21 cellular contexts compared by ENCODE assay signal in genomic region chr1:236128646-236129178, GRCh38. TPM values are rescaled to one million over a fixed set of nuclear protein-coding genes. Genes with fewer than 3 reads are reported as not detected.
DNase-seq lines count a peak whose midpoint lies in the region; ATAC-seq and TF ChIP-seq lines count a peak whose summit lies in the region.
"Had no signal": no experiment of that assay in that cellular context is flagged by ENCODE, and none has a peak within 500 bp of the region (broad histone marks: within the 10 kb centered on the region; RNA-seq: fewer than 3 reads in every experiment).

No MANE protein-coding gene starts in this region.

- no peaks in the 10 kb centered on the region for H4K20me1 ChIP-seq in neural progenitor cell (ENCODE audit: low read depth)

- H3K4me2 ChIP-seq in neural progenitor cell, result no peak overlapping the region

- peaks cover 14% of the 10 kb centered on the region for H3K4me1 Mint-ChIP-seq in neural progenitor cell
- H3K4me1 Mint-ChIP-seq: activated naive CD4-positive, alpha-beta T cell treated with anti-CD3 and anti-CD28 coated beads, Interleukin-2, amount 10 ng/mL, durations not matched to agents 7 days and 5 days; T-helper 17 cell had no signal

- CTCF ChIA-PET in HEK293T (lab: Yijun Ruan, JAX), result no interaction called here

- peak; percentile 34 for DNase-seq in Daoy (ENCODE audit: low read depth)
- peak; percentile 64 for DNase-seq in RPMI8226
- peak; percentile 54 for DNase-seq in epithelial cell of esophagus (ENCODE audit: low read depth)
- DNase-seq in neural progenitor cell (ENCODE audit: low spot score), result no peak
- DNase-seq in NCI-H2081 treated with DMSO at 0.1 percent for 48 hours (lab: John Stamatoyannopoulos, UW), result no peak
- no peak for DNase-seq in HEK293T (ENCODE audit: extremely low spot score)
- no peak for DNase-seq in effector memory CD4-positive, alpha-beta T cell
- DNase-seq: activated B cell treated with CpG ODN at 0.5 μM for 24 hours; activated CD8-positive, alpha-beta T cell treated with anti-CD3 and anti-CD28 coated beads for 36 hours; activated naive CD4-positive, alpha-beta T cell treated with anti-CD3 and anti-CD28 coated beads, Interleukin-2, amount 10 ng/mL, durations not matched to agents 7 days and 5 days; activated T-cell treated with anti-CD3 and anti-CD28 coated beads, Interleukin-2, amount 50 U/mL, for 24 hours; aorta; CD8-positive, alpha-beta T cell; DND-41; GOT3; NCI-H1417 treated with DMSO at 0.1 percent for 48 hours; SHP77; stimulated activated CD4-positive, alpha-beta T cell treated with anti-CD3 and anti-CD28 coated beads, Interleukin-15, amount 100 ng/mL, for 24 hours; T-helper 17 cell had no signal

- H3K27ac ChIP-seq in neural progenitor cell, result no peak overlapping the region
- H3K27ac ChIP-seq in effector memory CD4-positive, alpha-beta T cell (ENCODE audit: insufficient read depth, low read length, poor library complexity, severe bottlenecking), result no peak overlapping the region
- H3K27ac ChIP-seq: suprapubic skin had no signal

- TF ChIP-seq CTCF in epithelial cell of esophagus (IDR thresholded peaks at IDR 0.05; ENCODE audit: insufficient read depth, low read depth, low read length, missing control alignments) (no peak), neural progenitor cell (IDR thresholded peaks at IDR 0.05) (no peak)

- no peak overlapping the region for H3K27ac Mint-ChIP-seq in neural progenitor cell
- H3K27ac Mint-ChIP-seq: activated B cell treated with CpG ODN at 0.5 μM for 24 hours; activated CD8-positive, alpha-beta T cell treated with anti-CD3 and anti-CD28 coated beads for 36 hours; activated naive CD4-positive, alpha-beta T cell treated with anti-CD3 and anti-CD28 coated beads, Interleukin-2, amount 10 ng/mL, durations not matched to agents 7 days and 5 days; activated T-cell treated with anti-CD3 and anti-CD28 coated beads, Interleukin-2, amount 50 U/mL, for 24 hours; CD8-positive, alpha-beta T cell; T-helper 17 cell had no signal

- ATAC-seq in GM19455 (IDR thresholded peaks at IDR 0.05; ENCODE audit: unreplicated experiment), result no peak
- ATAC-seq: activated CD8-positive, alpha-beta T cell treated with anti-CD3 and anti-CD28 coated beads for 36 hours; CD8-positive, alpha-beta T cell; T-helper 17 cell had no signal

- peaks cover 4% of the 10 kb centered on the region for H3K9me3 Mint-ChIP-seq in neural progenitor cell
- H3K9me3 Mint-ChIP-seq: activated B cell treated with CpG ODN at 0.5 μM for 24 hours; activated CD8-positive, alpha-beta T cell treated with anti-CD3 and anti-CD28 coated beads for 36 hours; activated naive CD4-positive, alpha-beta T cell treated with anti-CD3 and anti-CD28 coated beads, Interleukin-2, amount 10 ng/mL, durations not matched to agents 7 days and 5 days; activated T-cell treated with anti-CD3 and anti-CD28 coated beads, Interleukin-2, amount 50 U/mL, for 24 hours; CD8-positive, alpha-beta T cell had no signal

- no peak overlapping the region for H3K9ac ChIP-seq in neural progenitor cell

- H3K79me2 ChIP-seq in neural progenitor cell (ENCODE audit: low read depth), result no peaks in the 10 kb centered on the region

- no peak overlapping the region for H3K4me3 Mint-ChIP-seq in neural progenitor cell
- H3K4me3 Mint-ChIP-seq: activated B cell treated with CpG ODN at 0.5 μM for 24 hours; activated CD8-positive, alpha-beta T cell treated with anti-CD3 and anti-CD28 coated beads for 36 hours; activated naive CD4-positive, alpha-beta T cell treated with anti-CD3 and anti-CD28 coated beads, Interleukin-2, amount 10 ng/mL, durations not matched to agents 7 days and 5 days; activated T-cell treated with anti-CD3 and anti-CD28 coated beads, Interleukin-2, amount 50 U/mL, for 24 hours; CD8-positive, alpha-beta T cell; T-helper 17 cell had no signal

- H3K4me3 ChIP-seq in epithelial cell of esophagus (ENCODE audit: low read length) (no peak overlapping the region), neural progenitor cell (no peak overlapping the region)
- H3K4me3 ChIP-seq in effector memory CD4-positive, alpha-beta T cell (ENCODE audit: insufficient read depth, low read depth, low read length, poor library complexity, severe bottlenecking), result no peak overlapping the region
- H3K4me3 ChIP-seq: suprapubic skin had no signal

- H3K4me1 ChIP-seq in neural progenitor cell, result peaks cover 8% of the 10 kb centered on the region
- no peaks in the 10 kb centered on the region for H3K4me1 ChIP-seq in effector memory CD4-positive, alpha-beta T cell (ENCODE audit: control insufficient read depth, insufficient read depth, low read length, poor library complexity, severe bottlenecking)
- H3K4me1 ChIP-seq: suprapubic skin had no signal

- H3K36me3 ChIP-seq in neural progenitor cell, result no peaks in the 10 kb centered on the region
- no peaks in the 10 kb centered on the region for H3K36me3 ChIP-seq in effector memory CD4-positive, alpha-beta T cell (ENCODE audit: control insufficient read depth, insufficient read depth, low read length)
- H3K36me3 ChIP-seq: suprapubic skin had no signal

- H3K36me3 Mint-ChIP-seq in neural progenitor cell, result no peaks in the 10 kb centered on the region
- H3K36me3 Mint-ChIP-seq: activated naive CD4-positive, alpha-beta T cell treated with anti-CD3 and anti-CD28 coated beads, Interleukin-2, amount 10 ng/mL, durations not matched to agents 7 days and 5 days; CD8-positive, alpha-beta T cell had no signal

- H3K27me3 Mint-ChIP-seq in neural progenitor cell (ENCODE audit: insufficient read depth, low read depth), result peaks cover 10% of the 10 kb centered on the region

- POLR2A ChIA-PET in HEK293T (lab: Yijun Ruan, JAX), result interaction anchor here (0.5 kb wide), 1 partner anchor 133 kb away, joined by 3 read pairs; no protein-coding TSS in a partner anchor

- H3F3A ChIP-seq in neural progenitor cell (ENCODE audit: low read depth), result no peaks in the 10 kb centered on the region

- H2AFZ ChIP-seq in neural progenitor cell (replicated peaks), result peak overlapping the region; percentile 27

- no peaks in the 10 kb centered on the region for H3K27me3 ChIP-seq in neural progenitor cell
- H3K27me3 ChIP-seq in effector memory CD4-positive, alpha-beta T cell (replicated peaks; ENCODE audit: control insufficient read depth, insufficient read depth, low read length, poor library complexity, severe bottlenecking), result no peaks in the 10 kb centered on the region
- H3K27me3 ChIP-seq: suprapubic skin had no signal

- no peaks in the 10 kb centered on the region for H3K9me3 ChIP-seq in neural progenitor cell (ENCODE audit: low read depth)
- H3K9me3 ChIP-seq in effector memory CD4-positive, alpha-beta T cell (ENCODE audit: control insufficient read depth, low read length), result no peaks in the 10 kb centered on the region
- H3K9me3 ChIP-seq: suprapubic skin had no signal

TF ChIP-seq in HEK293T, 16 proteins besides CTCF, POLR2A, EP300 and RAD21:
- TF ChIP-seq FOXM1 (IDR thresholded peaks at IDR 0.05; ENCODE audit: borderline replicate concordance) (no peak), CTBP1 (IDR thresholded peaks at IDR 0.05; ENCODE audit: borderline replicate concordance) (no peak), LEF1 (IDR thresholded peaks at IDR 0.05; ENCODE audit: borderline replicate concordance) (no peak), ARNT (IDR thresholded peaks at IDR 0.05) (no peak), ELF4 (IDR thresholded peaks at IDR 0.05) (no peak), FOXK2 (IDR thresholded peaks at IDR 0.05) (no peak), PKNOX1 (IDR thresholded peaks at IDR 0.05) (no peak), SUZ12 (IDR thresholded peaks at IDR 0.05) (no peak), SP1 (IDR thresholded peaks at IDR 0.05) (no peak), BHLHE40 (IDR thresholded peaks at IDR 0.05; ENCODE audit: borderline replicate concordance) (no peak)
TF ChIP-seq in HEK293T: peak in this region for 0.

RNA-seq across cellular contexts. Expression of gene GPR137B, which starts 13.6 kb away (rescaled TPM):
- total RNA-seq in Daoy (2014; rRNA removed; shearing (Covaris generic)), result 4.6 and 12.2 TPM in 2 replicates
- total RNA-seq in neural progenitor cell (ENCODE audit: low replicate concordance), result 4.3 and 4.5 TPM in 2 replicates

Comparison
In these comparisons a context has a peak if more than half of its experiments do, and no peak if none do; other contexts are left out.
1. DNase-seq: peak in Daoy (single experiment), RPMI8226 (single experiment) and epithelial cell of esophagus (single experiment); none in neural progenitor cell (single experiment), NCI-H2081 treated with DMSO at 0.1 percent for 48 hours (single experiment), HEK293T (single experiment) and effector memory CD4-positive, alpha-beta T cell (0 of 3).